ENCODE assay signal across 8 cellular contexts in the genomic region with DNA sequence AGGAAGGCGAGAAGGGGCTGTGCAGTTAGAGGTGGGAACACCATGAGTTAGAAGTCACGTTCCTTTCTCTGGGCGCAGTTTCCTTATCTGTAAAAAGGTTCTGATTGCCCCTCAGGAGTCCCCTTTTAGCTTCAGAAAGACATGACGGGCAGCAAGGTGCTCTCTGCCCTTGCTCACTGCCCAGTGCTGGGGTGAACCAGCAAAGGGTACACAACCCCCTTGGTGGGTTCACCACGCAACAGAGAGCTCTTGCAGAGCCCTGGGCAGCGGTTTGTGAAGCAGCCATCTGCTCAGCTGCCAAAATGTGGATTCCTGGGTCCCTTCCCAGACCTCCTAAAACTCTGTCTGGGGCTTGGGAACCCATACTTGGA. TPM values are rescaled to one million over a fixed set of nuclear protein-coding genes. Genes with fewer than 3 reads are reported as not detected.
DNase-seq lines count a peak whose midpoint lies in the region; ATAC-seq and TF ChIP-seq lines count a peak whose summit lies in the region.

No MANE protein-coding gene starts in this region.

- H3K36me3 Mint-ChIP-seq in CD4-positive, alpha-beta T cell (ENCODE audit: low read depth), result peaks cover 16% of the 10 kb centered on the region
- no peaks in the 10 kb centered on the region for H3K36me3 Mint-ChIP-seq in neural crest cell (ENCODE audit: low read depth)

- POLR2A ChIA-PET in CD4-positive, alpha-beta T cell (lab: Charles Lee), result interaction anchor here (0.6 to 2.7 kb wide), 7 partner anchors 17 to 199 kb away, joined by 3 to 25 read pairs (median 5); partner anchors contain the start of genes RAD51, RPUSD2 and VPS18

- peak overlapping the region; percentile 89 for H3K4me3 Mint-ChIP-seq in CD4-positive, alpha-beta T cell
- H3K4me3 Mint-ChIP-seq in neural crest cell, result peak overlapping the region; percentile 86

- H3K36me3 ChIP-seq in endocrine pancreas (ENCODE audit: control insufficient read depth, insufficient read depth, low read length), result peaks cover 2% of the 10 kb centered on the region
- H3K36me3 ChIP-seq in BE2C, result no peaks in the 10 kb centered on the region

- H3K9me3 ChIP-seq in CD4-positive, alpha-beta T cell (ENCODE audit: control insufficient read depth, low read length), result no peaks in the 10 kb centered on the region
- H3K9me3 ChIP-seq in endocrine pancreas (ENCODE audit: control insufficient read depth, low read length) (no peaks in the 10 kb centered on the region), BE2C (no peaks in the 10 kb centered on the region)

- H3K9ac ChIP-seq in endocrine pancreas (ENCODE audit: control insufficient read depth, insufficient read depth, low read length), result peak overlapping the region; percentile 65

- no peak for TF ChIP-seq CTCF in CD4-positive, alpha-beta T cell (IDR thresholded peaks at IDR 0.05)
- no peak for TF ChIP-seq CTCF in NB4 (IDR thresholded peaks at IDR 0.05; ENCODE audit: low read depth, low read length)
- TF ChIP-seq CTCF in neural crest cell (conservative IDR thresholded peaks at IDR 0.05), result no peak
- TF ChIP-seq CTCF in BE2C (IDR thresholded peaks at IDR 0.05; ENCODE audit: low read depth, low read length), result no peak

- H3K27ac Mint-ChIP-seq in CD4-positive, alpha-beta T cell, result peak overlapping the region; percentile 90
- no peak overlapping the region for H3K27ac Mint-ChIP-seq in neural crest cell (ENCODE audit: unreplicated experiment)

- TF ChIP-seq POLR2A in NB4 (IDR thresholded peaks at IDR 0.05; ENCODE audit: extremely low read depth, insufficient read length), result no peak

- no peak for DNase-seq in CD4-positive, alpha-beta T cell
- DNase-seq in NB4 (ENCODE audit: low read depth) (peak; percentile 42), neural crest cell (ENCODE audit: low read depth, low spot score) (no peak), HuH-7.5 (ENCODE audit: low spot score) (no peak), BE2C (no peak), HPDE6-E6E7 (ENCODE audit: extremely low spot score) (no peak)

- peak overlapping the region; percentile 60 for H3K27ac ChIP-seq in CD4-positive, alpha-beta T cell (ENCODE audit: low read depth, low read length)

- H3K4me1 Mint-ChIP-seq in CD4-positive, alpha-beta T cell (ENCODE audit: low read depth), result peaks cover 36% of the 10 kb centered on the region
- H3K4me1 Mint-ChIP-seq in neural crest cell, result peaks cover 24% of the 10 kb centered on the region

- H3K4me3 ChIP-seq in NB4 (ENCODE audit: low read depth, low read length), result peak overlapping the region; percentile 63
- H3K4me3 ChIP-seq in endocrine pancreas (ENCODE audit: control insufficient read depth, insufficient read depth, low read length), result peak overlapping the region; percentile 62
- H3K4me3 ChIP-seq in BE2C (ENCODE audit: low read depth, low read length), result no peak overlapping the region

- H3K4me1 ChIP-seq in endocrine pancreas (ENCODE audit: control insufficient read depth, insufficient read depth, low read length), result no peaks in the 10 kb centered on the region
- peaks cover 44% of the 10 kb centered on the region for H3K4me1 ChIP-seq in BE2C

- no peaks in the 10 kb centered on the region for H3K27me3 ChIP-seq in CD4-positive, alpha-beta T cell (ENCODE audit: control insufficient read depth, insufficient read depth, low read length)
- H3K27me3 ChIP-seq in endocrine pancreas (ENCODE audit: control insufficient read depth, insufficient read depth, low read length) (no peaks in the 10 kb centered on the region), BE2C (no peaks in the 10 kb centered on the region)

- no peak for ATAC-seq in CD4-positive, alpha-beta T cell (ENCODE audit: poor library complexity)
- no peak for ATAC-seq in esophagus mucosa

- H3K27me3 Mint-ChIP-seq in CD4-positive, alpha-beta T cell, result no peaks in the 10 kb centered on the region
- H3K27me3 Mint-ChIP-seq in neural crest cell (ENCODE audit: low read depth), result peaks cover 32% of the 10 kb centered on the region

- CTCF ChIA-PET in CD4-positive, alpha-beta T cell (lab: Charles Lee), result interaction anchor here (0.8 to 2.9 kb wide), 4 partner anchors 17 to 69 kb away, joined by 3 to 13 read pairs (median 6); partner anchors contain the start of gene RAD51

- no peaks in the 10 kb centered on the region for H3K9me3 Mint-ChIP-seq in CD4-positive, alpha-beta T cell
- H3K9me3 Mint-ChIP-seq in neural crest cell, result no peaks in the 10 kb centered on the region

- intact Hi-C loops in CD4-positive, alpha-beta T cell (cut with DNase I, micrococcal nuclease), result loop anchor here (5.0 to 10.0 kb wide), 3 partner anchors 72 to 350 kb away; partner anchors contain the start of genes KNL1 (in 2 of the 2) and INO80 (in 1 of the 2)

RNA-seq across cellular contexts. Expression of gene GCHFR, which starts 0.9 kb away (rescaled TPM):
- total RNA-seq in CD4-positive, alpha-beta T cell, result 10 to 100 TPM; 13.5 to 14.8 TPM
- total RNA-seq in neural crest cell, result 9.1 and 9.9 TPM in 2 replicates
- 13.0 TPM for total RNA-seq in esophagus mucosa
- polyA plus RNA-seq in BE2C (2012; ENCODE audit: insufficient read depth, insufficient read length, low read depth), result 6.2 TPM

RNA-seq across cellular contexts. Expression of gene C15orf62, which starts 5.0 kb away (rescaled TPM):
- total RNA-seq in CD4-positive, alpha-beta T cell, result under 1 TPM; 0.77 to 0.98 TPM
- total RNA-seq in neural crest cell (0.44 and 0.61 TPM in 2 replicates), esophagus mucosa (4.0 TPM)
- polyA plus RNA-seq in BE2C (2012; ENCODE audit: insufficient read depth, insufficient read length, low read depth), result 2.0 TPM

RNA-seq across cellular contexts. Expression of gene RMDN3, which starts 9.7 kb away (rescaled TPM):
- total RNA-seq in CD4-positive, alpha-beta T cell, result 10 to 100 TPM; 29.1 to 30.3 TPM
- 30.7 and 32.2 TPM in 2 replicates for total RNA-seq in neural crest cell
- 21.2 TPM for total RNA-seq in esophagus mucosa
- 135 TPM for polyA plus RNA-seq in BE2C (2012; ENCODE audit: insufficient read depth, insufficient read length, low read depth)

RNA-seq across cellular contexts. Expression of gene ZFYVE19, which starts 42.1 kb away (rescaled TPM):
- 10 to 100 TPM; 12.0 to 13.0 TPM for total RNA-seq in CD4-positive, alpha-beta T cell
- total RNA-seq in neural crest cell (24.2 and 25.5 TPM in 2 replicates), esophagus mucosa (18.4 TPM)
- polyA plus RNA-seq in BE2C (2012; ENCODE audit: insufficient read depth, insufficient read length, low read depth), result 9.9 TPM

RNA-seq across cellular contexts. Expression of gene DNAJC17, which starts 42.5 kb away (rescaled TPM):
- 10 to 100 TPM; 14.4 to 17.9 TPM for total RNA-seq in CD4-positive, alpha-beta T cell
- 39.3 and 44.5 TPM in 2 replicates for total RNA-seq in neural crest cell
- 20.8 TPM for total RNA-seq in esophagus mucosa
- polyA plus RNA-seq in BE2C (2012; ENCODE audit: insufficient read depth, insufficient read length, low read depth), result 63.6 TPM
